Comparison of ENCODE assay signal across 8 cellular contexts in the genomic region with DNA sequence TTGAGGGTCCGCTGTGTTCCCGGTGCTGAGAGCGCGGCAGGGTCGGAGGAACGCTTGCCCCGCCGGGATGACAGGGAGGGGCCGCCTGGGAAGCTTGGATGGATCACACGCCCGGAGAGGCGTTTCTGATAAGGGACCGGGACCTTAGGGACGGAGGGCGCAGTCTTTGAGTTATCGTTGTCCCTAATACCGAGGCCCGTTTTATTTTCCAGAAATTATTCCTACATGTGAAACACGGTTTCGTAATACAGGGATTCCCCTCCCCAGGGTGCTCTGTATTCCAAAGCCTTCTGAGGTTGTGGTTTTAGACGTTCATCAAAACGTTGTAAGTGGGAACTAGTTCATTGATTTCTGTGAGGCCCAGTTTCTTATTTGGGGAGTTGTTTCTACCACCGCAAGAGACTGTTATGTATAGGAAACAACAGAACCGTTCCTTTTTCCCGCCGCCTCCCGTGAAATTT. TPM values are rescaled to one million over a fixed set of nuclear protein-coding genes. Genes with fewer than 3 reads are reported as not detected.
DNase-seq lines count a peak whose midpoint lies in the region; ATAC-seq and TF ChIP-seq lines count a peak whose summit lies in the region.

No MANE protein-coding gene starts in this region.

- H3F3A ChIP-seq in GM23338 (replicated peaks; ENCODE audit: low read depth), result no peaks in the 10 kb centered on the region

- peaks cover 12% of the 10 kb centered on the region for H3K79me2 ChIP-seq in GM23338 (replicated peaks; ENCODE audit: insufficient read depth)

- no peaks in the 10 kb centered on the region for H3K27me3 ChIP-seq in BLaER1 treated with 17β-estradiol and CSF1 and Interleukin-3, amounts not matched to agents 10 nM and 100 nM
- peaks cover 17% of the 10 kb centered on the region for H3K27me3 ChIP-seq in GM23338 (ENCODE audit: insufficient read depth)
- no peaks in the 10 kb centered on the region for H3K27me3 ChIP-seq in transverse colon

- in situ Hi-C loops in transverse colon (cut with MboI; ENCODE audit: low pct_ligation_motif_present in 1 of 4, low pct_unique_long_range_greater_than_20kb in 1 of 4, low sequenced_read_pairs in 3 of 4), result no loop called here

- 2 to 3% methylated on average over 27 of the region's 27 CpGs for WGBS in lower leg skin, 2 donors
- 0 to 2% methylated on average over 3 to 27 of the region's 27 CpGs for WGBS in transverse colon (ENCODE audit: low coverage in 1 of 2), 2 donors

- DNase-seq in GM23338 (ENCODE audit: low spot score) (peak; percentile 53), OCI-M1 (lab: John Stamatoyannopoulos, UW) (peak; percentile 57), lower leg skin (ENCODE audit: low spot score in 2 of 2) (no peak), transverse colon (peak; percentile 38), cortex of kidney (lab: John Stamatoyannopoulos, UW) (no peak)

- H3K4me1 Mint-ChIP-seq in GM23338, result peaks cover 10% of the 10 kb centered on the region; the same call in 2 of the 3 replicates
- H3K4me1 Mint-ChIP-seq in dendritic cell treated with granulocyte-macrophage colony-stimulating factor and Interleukin-4, amounts not matched to agents 40 ng/mL and 50 ng/mL, for 4 days (ENCODE audit: low read depth), result peaks cover 14% of the 10 kb centered on the region

- H3K9me2 ChIP-seq in GM23338 (ENCODE audit: insufficient read depth), result no peaks in the 10 kb centered on the region

- H3K4me3 Mint-ChIP-seq in GM23338, result peak overlapping the region; percentile 96
- H3K4me3 Mint-ChIP-seq in dendritic cell treated with granulocyte-macrophage colony-stimulating factor and Interleukin-4, amounts not matched to agents 40 ng/mL and 50 ng/mL, for 4 days, result peak overlapping the region; percentile 94

- H3K4me2 ChIP-seq in BLaER1 treated with 17β-estradiol and CSF1 and Interleukin-3, amounts not matched to agents 10 nM and 100 nM, result peak overlapping the region; percentile 85 to 96 (median 88)
- H3K4me2 ChIP-seq in GM23338, result peak overlapping the region; percentile 95

- H3K4me3 ChIP-seq in BLaER1 treated with 17β-estradiol and CSF1 and Interleukin-3, amounts not matched to agents 10 nM and 100 nM, result peak overlapping the region; percentile 77 to 88 (median 82)
- peak overlapping the region; percentile 92 for H3K4me3 ChIP-seq in GM23338
- peak overlapping the region; percentile 89 for H3K4me3 ChIP-seq in lower leg skin (ENCODE audit: low read depth, poor library complexity, severe bottlenecking)
- H3K4me3 ChIP-seq in transverse colon, result peak overlapping the region; percentile 82 to 95 (median 88)

- no peak for TF ChIP-seq EP300 in transverse colon (IDR thresholded peaks at IDR 0.05; ENCODE audit: low read depth)

- H3K9ac ChIP-seq in BLaER1 treated with 17β-estradiol and CSF1 and Interleukin-3, amounts not matched to agents 10 nM and 100 nM, result peak overlapping the region; percentile 88 to 95 (median 92)

- peak overlapping the region; percentile 92 for H2AFZ ChIP-seq in GM23338

- H4K20me1 ChIP-seq in BLaER1 treated with 17β-estradiol and CSF1 and Interleukin-3, amounts not matched to agents 10 nM and 100 nM, result peaks cover 10 to 51% (median 34%) of the 10 kb centered on the region in 11 experiments; a peak in 18 of 22 replicates
- H4K20me1 ChIP-seq in GM23338 (replicated peaks; ENCODE audit: insufficient read depth), result peaks cover 7% of the 10 kb centered on the region; the same call in 1 of the 2 replicates

- H3K9me3 Mint-ChIP-seq in GM23338, result no peaks in the 10 kb centered on the region
- H3K9me3 Mint-ChIP-seq in dendritic cell treated with granulocyte-macrophage colony-stimulating factor and Interleukin-4, amounts not matched to agents 40 ng/mL and 50 ng/mL, for 4 days, result no peaks in the 10 kb centered on the region

- H3K36me3 ChIP-seq in BLaER1 treated with 17β-estradiol and CSF1 and Interleukin-3, amounts not matched to agents 10 nM and 100 nM, result peaks cover 39 to 47% (median 45%) of the 10 kb centered on the region in 11 experiments
- peaks cover 24% of the 10 kb centered on the region for H3K36me3 ChIP-seq in GM23338 (ENCODE audit: insufficient read depth)
- H3K36me3 ChIP-seq in transverse colon, result peaks cover 0 to 21% (median 9%) of the 10 kb centered on the region in 4 donors

- H3K4me1 ChIP-seq in BLaER1 treated with 17β-estradiol and CSF1 and Interleukin-3, amounts not matched to agents 10 nM and 100 nM, result peaks cover 15 to 47% (median 37%) of the 10 kb centered on the region in 10 experiments
- H3K4me1 ChIP-seq in GM23338 (ENCODE audit: insufficient read depth) (peaks cover 6% of the 10 kb centered on the region), transverse colon (peaks cover 0 to 13% (median 10%) of the 10 kb centered on the region in 4 donors)

- no peaks in the 10 kb centered on the region for H3K9me3 ChIP-seq in BLaER1 treated with 17β-estradiol and CSF1 and Interleukin-3, amounts not matched to agents 10 nM and 100 nM (replicated peaks in 1 of 11)
- no peaks in the 10 kb centered on the region for H3K9me3 ChIP-seq in transverse colon

- H3K27ac ChIP-seq in BLaER1 treated with 17β-estradiol and CSF1 and Interleukin-3, amounts not matched to agents 10 nM and 100 nM, result peak overlapping the region; percentile 73 to 94 (median 89)
- H3K27ac ChIP-seq in GM23338 (ENCODE audit: low read depth) (no peak overlapping the region), transverse colon (peak overlapping the region; percentile 89 to 95 (median 92))

- H3K36me3 Mint-ChIP-seq in GM23338 (ENCODE audit: low read depth), result peaks cover 40% of the 10 kb centered on the region
- peaks cover 50% of the 10 kb centered on the region for H3K36me3 Mint-ChIP-seq in dendritic cell treated with granulocyte-macrophage colony-stimulating factor and Interleukin-4, amounts not matched to agents 40 ng/mL and 50 ng/mL, for 4 days (ENCODE audit: low read depth)

- peak; percentile 46 for ATAC-seq in GM23338
- ATAC-seq in HG02610 (IDR thresholded peaks at IDR 0.05; ENCODE audit: unreplicated experiment), result no peak

- peaks cover 10% of the 10 kb centered on the region for H3K27me3 Mint-ChIP-seq in GM23338 (ENCODE audit: insufficient read depth, low read depth, poor library complexity)
- H3K27me3 Mint-ChIP-seq in dendritic cell treated with granulocyte-macrophage colony-stimulating factor and Interleukin-4, amounts not matched to agents 40 ng/mL and 50 ng/mL, for 4 days, result peaks cover 11% of the 10 kb centered on the region

- intact Hi-C loops in dendritic cell treated with granulocyte-macrophage colony-stimulating factor and Interleukin-4, amounts not matched to agents 40 ng/mL and 50 ng/mL, for 4 days (cut with micrococcal nuclease), result loop anchor here (5.0 kb wide), 1 partner anchor 91 kb away; no protein-coding TSS in a partner anchor
- intact Hi-C loops in lower leg skin (cut with DNase I; ENCODE audit: low total_unique reads), result no loop called here
- intact Hi-C loops in transverse colon (cut with DNase I; ENCODE audit: low total_unique reads), result no loop called here

- H3K27ac Mint-ChIP-seq in GM23338, result no peak overlapping the region
- H3K27ac Mint-ChIP-seq in dendritic cell treated with granulocyte-macrophage colony-stimulating factor and Interleukin-4, amounts not matched to agents 40 ng/mL and 50 ng/mL, for 4 days, result peak overlapping the region; percentile 87

- TF ChIP-seq POLR2A in lower leg skin (IDR thresholded peaks at IDR 0.05) (no peak), transverse colon (IDR thresholded peaks at IDR 0.05) (no peak)

- TF ChIP-seq CTCF in GM23338 (conservative IDR thresholded peaks at IDR 0.05; ENCODE audit: low read depth in 2 of 2), result no peak
- TF ChIP-seq CTCF in lower leg skin (IDR thresholded peaks at IDR 0.05), result no peak
- TF ChIP-seq CTCF in transverse colon (IDR thresholded peaks at IDR 0.05), result no peak

TF ChIP-seq in GM23338, 12 proteins besides CTCF, POLR2A, EP300 and RAD21:
- TF ChIP-seq ZNF331 (CRISPR knock-in tag; IDR thresholded peaks at IDR 0.05; ENCODE audit: low read depth) (no peak), CREB1 (CRISPR knock-in tag; IDR thresholded peaks at IDR 0.05; ENCODE audit: low read depth) (no peak)
- TF ChIP-seq, protein P1, sequence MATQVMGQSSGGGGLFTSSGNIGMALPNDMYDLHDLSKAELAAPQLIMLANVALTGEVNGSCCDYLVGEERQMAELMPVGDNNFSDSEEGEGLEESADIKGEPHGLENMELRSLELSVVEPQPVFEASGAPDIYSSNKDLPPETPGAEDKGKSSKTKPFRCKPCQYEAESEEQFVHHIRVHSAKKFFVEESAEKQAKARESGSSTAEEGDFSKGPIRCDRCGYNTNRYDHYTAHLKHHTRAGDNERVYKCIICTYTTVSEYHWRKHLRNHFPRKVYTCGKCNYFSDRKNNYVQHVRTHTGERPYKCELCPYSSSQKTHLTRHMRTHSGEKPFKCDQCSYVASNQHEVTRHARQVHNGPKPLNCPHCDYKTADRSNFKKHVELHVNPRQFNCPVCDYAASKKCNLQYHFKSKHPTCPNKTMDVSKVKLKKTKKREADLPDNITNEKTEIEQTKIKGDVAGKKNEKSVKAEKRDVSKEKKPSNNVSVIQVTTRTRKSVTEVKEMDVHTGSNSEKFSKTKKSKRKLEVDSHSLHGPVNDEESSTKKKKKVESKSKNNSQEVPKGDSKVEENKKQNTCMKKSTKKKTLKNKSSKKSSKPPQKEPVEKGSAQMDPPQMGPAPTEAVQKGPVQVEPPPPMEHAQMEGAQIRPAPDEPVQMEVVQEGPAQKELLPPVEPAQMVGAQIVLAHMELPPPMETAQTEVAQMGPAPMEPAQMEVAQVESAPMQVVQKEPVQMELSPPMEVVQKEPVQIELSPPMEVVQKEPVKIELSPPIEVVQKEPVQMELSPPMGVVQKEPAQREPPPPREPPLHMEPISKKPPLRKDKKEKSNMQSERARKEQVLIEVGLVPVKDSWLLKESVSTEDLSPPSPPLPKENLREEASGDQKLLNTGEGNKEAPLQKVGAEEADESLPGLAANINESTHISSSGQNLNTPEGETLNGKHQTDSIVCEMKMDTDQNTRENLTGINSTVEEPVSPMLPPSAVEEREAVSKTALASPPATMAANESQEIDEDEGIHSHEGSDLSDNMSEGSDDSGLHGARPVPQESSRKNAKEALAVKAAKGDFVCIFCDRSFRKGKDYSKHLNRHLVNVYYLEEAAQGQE (IDR thresholded peaks at IDR 0.05; ENCODE audit: unreplicated experiment), result no peak

RNA-seq across cellular contexts. Expression of a gene that starts 0.7 kb away (rescaled TPM):
- 77.8 and 83.0 TPM in 2 replicates for total RNA-seq in GM23338 (2014; rRNA removed; shearing (Covaris generic))
- polyA plus RNA-seq in GM23338 (2016; fragmentation: Nextera tagmentation; extraction: Ambion mirVana), result 436 and 498 TPM in 2 replicates
- 10 to 100 TPM; 56.4 to 88.2 (median 63.7) TPM for total RNA-seq in lower leg skin
- total RNA-seq in transverse colon, result 100 to 1,000 TPM in 2 of 4 donors, 10 to 100 TPM in 2; 76.7 to 175 (median 106) TPM

Comparison
In these comparisons a context has a peak if more than half of its experiments do, and no peak if none do; other contexts are left out.
1. DNase-seq: peak in GM23338 (single experiment), OCI-M1 (single experiment) and transverse colon (single experiment); none in lower leg skin (0 of 2) and cortex of kidney (single experiment).
2. Peak in every context shown above with its lines, with median percentiles within 50 percentile points of each other: H3K4me3 ChIP-seq.